In genomic region chr1:143875947-143876346, GRCh38 we compare ENCODE assay signal across 6 cellular contexts.
DNase-seq lines count a peak whose midpoint lies in the region; ATAC-seq, FAIRE-seq and TF ChIP-seq lines count a peak whose summit lies in the region.
"Not testable (repeated sequence)": the region's sequence is repeated elsewhere in the genome, so short reads cannot be mapped to it uniquely, and the experiment has no call there.

No MANE protein-coding gene starts in this region.

- H3K36me3 ChIP-seq in GM23338 (ENCODE audit: insufficient read depth); K562 (ENCODE audit: control insufficient read depth, insufficient read depth, low read length); HepG2 (replicated peaks in 1 of 2; ENCODE audit: control insufficient read depth in 1 of 2, insufficient read depth in 2 of 2, low read length in 2 of 2); upper lobe of right lung: not testable (repeated sequence)

- CTCF ChIA-PET in K562 (lab: Yijun Ruan, JAX; ENCODE audit: low intra/inter-chr PET ratio); HepG2 (lab: Yijun Ruan, JAX; ENCODE audit: low intra/inter-chr PET ratio, low total read pairs): not testable (repeated sequence)

- H3K9ac ChIP-seq in K562 (ENCODE audit: insufficient read depth in 1 of 2, low read depth in 2 of 2, low read length in 2 of 2); HepG2 (ENCODE audit: insufficient read depth, low read depth, low read length): not testable (repeated sequence)

- not testable (repeated sequence) for H3K9me2 ChIP-seq in GM23338 (ENCODE audit: insufficient read depth)

- BruUV-seq in K562 (replicated peaks; lab: Mats Ljungman, UMichigan); HepG2 (replicated peaks; lab: Mats Ljungman, UMichigan): not testable (repeated sequence)

- TF ChIP-seq RAD21 in K562 (CRISPR knock-in tag; conservative IDR thresholded peaks at IDR 0.05 in 1 of 2, IDR thresholded peaks at IDR 0.05 in 1 of 2); HepG2 (CRISPR knock-in tag; IDR thresholded peaks at IDR 0.05): not testable (repeated sequence)

- TF ChIP-seq POLR2A in K562 (conservative IDR thresholded peaks at IDR 0.05); HepG2 (IDR thresholded peaks at IDR 0.05; ENCODE audit: insufficient read depth in 1 of 2, low read depth in 2 of 2, low read length in 2 of 2): not testable (repeated sequence)

- H3K4me2 ChIP-seq in GM23338; K562 (ENCODE audit: insufficient read depth, low read length); HepG2 (ENCODE audit: low read depth, low read length): not testable (repeated sequence)

- not testable (repeated sequence) for FAIRE-seq in K562 (lab: Jason Lieb, UNC); HepG2 (lab: Jason Lieb, UNC)

- in situ Hi-C loops in K562 (cut with MboI); HepG2 (cut with HindIII; ENCODE audit: extremely low pct_ligation_motif_present, low pct_unique_long_range_greater_than_20kb): not testable (repeated sequence)

- TF ChIP-seq CTCF in GM23338 (conservative IDR thresholded peaks at IDR 0.05; ENCODE audit: low read depth in 2 of 2); HL-60 (IDR thresholded peaks at IDR 0.05; ENCODE audit: insufficient read depth, low read length); K562 (IDR thresholded peaks at IDR 0.05 in 2 of 3, conservative IDR thresholded peaks at IDR 0.05 in 1 of 3; ENCODE audit: insufficient read depth in 2 of 3, low read depth in 1 of 3, low read length in 3 of 3); HepG2 (CRISPR knock-in tag; IDR thresholded peaks at IDR 0.05); upper lobe of right lung (IDR thresholded peaks at IDR 0.05): not testable (repeated sequence)

- not testable (repeated sequence) for H3K36me3 Mint-ChIP-seq in GM23338 (ENCODE audit: low read depth)

- intact Hi-C loops in K562 (cut with micrococcal nuclease); HepG2 (cut with micrococcal nuclease; ENCODE audit: unreplicated experiment); upper lobe of right lung (cut with DNase I): not testable (repeated sequence)

- not testable (repeated sequence) for H3K4me3 ChIP-seq in GM23338; HL-60 (replicated peaks; ENCODE audit: insufficient read depth, low read length); K562; HepG2 (replicated peaks in 1 of 3; ENCODE audit: insufficient read depth in 1 of 3, low read depth in 2 of 3, low read length in 3 of 3); upper lobe of right lung

- H3K27me3 ChIP-seq in GM23338 (ENCODE audit: insufficient read depth); HL-60 (ENCODE audit: insufficient read depth, poor library complexity, severe bottlenecking); K562 (ENCODE audit: control insufficient read depth in 2 of 2, insufficient read depth in 2 of 2, low read length in 2 of 2); HepG2 (ENCODE audit: control insufficient read depth in 1 of 2, insufficient read depth in 2 of 2, low read length in 2 of 2); upper lobe of right lung: not testable (repeated sequence)

- not testable (repeated sequence) for H3K4me1 ChIP-seq in GM23338 (ENCODE audit: insufficient read depth); K562 (replicated peaks in 1 of 2; ENCODE audit: control insufficient read depth in 2 of 2, insufficient read depth in 2 of 2, low read length in 2 of 2); HepG2 (ENCODE audit: insufficient read depth, low read length); upper lobe of right lung

- not testable (repeated sequence) for H3K27ac ChIP-seq in GM23338 (ENCODE audit: low read depth); K562 (ENCODE audit: extremely low read depth, low read depth, low read length); HepG2 (ENCODE audit: extremely low read length, insufficient read depth, low read length); upper lobe of right lung
- H3K27ac ChIP-seq in HL-60 (replicated peaks) = peak overlapping the region; percentile 46

- no CpG with 5 or more reads among the region's 5 CpGs for WGBS in K562 (ENCODE audit: insufficient coverage, low coverage, missing lambda C conversion rate)
- WGBS in HepG2 (ENCODE audit: low lambda C conversion rate) = no CpG with 5 or more reads among the region's 5 CpGs

- DNase-seq in GM23338 (ENCODE audit: low spot score); HL-60 (ENCODE audit: low read depth in 1 of 2, low spot score in 1 of 2); K562 (ENCODE audit: extremely low read depth in 1 of 4, low spot score in 3 of 4); HepG2 (ENCODE audit: low spot score); upper lobe of right lung: not testable (repeated sequence)

- not testable (repeated sequence) for H3K79me2 ChIP-seq in GM23338 (replicated peaks; ENCODE audit: insufficient read depth); K562 (ENCODE audit: control insufficient read depth, insufficient read depth, low read length); HepG2 (ENCODE audit: insufficient read depth, low read length)

- TF ChIP-seq EP300 in K562 (IDR thresholded peaks at IDR 0.05; ENCODE audit: low read length); HepG2 (IDR thresholded peaks at IDR 0.05; ENCODE audit: low read depth in 2 of 2, low read length in 2 of 2); HepG2 (CRISPR knock-in tag; IDR thresholded peaks at IDR 0.05; ENCODE audit: borderline replicate concordance): not testable (repeated sequence)

- not testable (repeated sequence) for H3K9me3 Mint-ChIP-seq in GM23338

- not testable (repeated sequence) for H3K27ac Mint-ChIP-seq in GM23338

- not testable (repeated sequence) for H2AFZ ChIP-seq in GM23338; K562 (ENCODE audit: low read depth, low read length); HepG2 (ENCODE audit: low read length)

- POLR2A ChIA-PET in K562 (lab: Yijun Ruan, JAX); HepG2 (lab: Yijun Ruan, JAX): not testable (repeated sequence)

- not testable (repeated sequence) for H3K27me3 Mint-ChIP-seq in GM23338 (ENCODE audit: insufficient read depth, low read depth, poor library complexity)

- H3F3A ChIP-seq in GM23338 (replicated peaks; ENCODE audit: low read depth) = not testable (repeated sequence)

- not testable (repeated sequence) for H3K4me3 Mint-ChIP-seq in GM23338

- H3K9me1 ChIP-seq in K562 (ENCODE audit: control insufficient read depth, insufficient read depth, low read length) = not testable (repeated sequence)

- not testable (repeated sequence) for H3K4me1 Mint-ChIP-seq in GM23338

- H4K20me1 ChIP-seq in GM23338 (replicated peaks; ENCODE audit: insufficient read depth); K562 (replicated peaks; ENCODE audit: control insufficient read depth, insufficient read depth, low read length); HepG2 (ENCODE audit: insufficient read depth, low read length): not testable (repeated sequence)

- H3K9me3 ChIP-seq in K562 (replicated peaks; ENCODE audit: control insufficient read depth, insufficient read depth, low read depth, low read length); HepG2 (ENCODE audit: low read length); upper lobe of right lung: not testable (repeated sequence)

- peak; percentile 99 for ATAC-seq in GM23338
- ATAC-seq in SK-N-SH treated with all-trans-retinoic acid at 6 μM for 48 hours = peak; percentile 57
- peak; percentile 68 for ATAC-seq in K562
- peak; percentile 89 for ATAC-seq in HepG2
- ATAC-seq in upper lobe of right lung = peak; percentile 36

Comparison
In these comparisons a context has a peak if more than half of its experiments do, and no peak if none do; other contexts are left out.
1. ATAC-seq: peak in every context shown above with its lines; median percentile 99 in GM23338; 89 in HepG2; 68 in K562; 57 in SK-N-SH treated with all-trans-retinoic acid at 6 μM for 48 hours; 36 in upper lobe of right lung.